ENCODE assay signal across 16 cellular contexts in genomic region chr7:8714791-8715190, GRCh38.
DNase-seq lines count a peak whose midpoint lies in the region; ATAC-seq and TF ChIP-seq lines count a peak whose summit lies in the region.
"Had no signal": no experiment of that assay in that cellular context is flagged by ENCODE, and none has a peak within 500 bp of the region (broad histone marks: within the 10 kb centered on the region; RNA-seq: fewer than 3 reads in every experiment).

No MANE protein-coding gene starts in this region.

- no peaks in the 10 kb centered on the region for H3K27me3 Mint-ChIP-seq in stimulated activated memory B cell treated with anti-CD40 and anti-IgM and Interleukin-4, amounts not matched to agents 10 μg/mL and 1 μg/mL and 100 μg/mL, for 72 hours
- H3K27me3 Mint-ChIP-seq: CD4-positive, CD25-positive, alpha-beta regulatory T cell had no signal

- no peaks in the 10 kb centered on the region for H3K36me3 ChIP-seq in adrenal gland (replicated peaks in 1 of 2)
- H3K36me3 ChIP-seq in tibial artery = no peaks in the 10 kb centered on the region

- H3K4me3 Mint-ChIP-seq in stimulated activated memory B cell treated with anti-CD40 and anti-IgM and Interleukin-4, amounts not matched to agents 10 μg/mL and 1 μg/mL and 100 μg/mL, for 72 hours = no peak overlapping the region
- H3K4me3 Mint-ChIP-seq: CD4-positive, CD25-positive, alpha-beta regulatory T cell had no signal

- no peak for ATAC-seq in stimulated activated memory B cell treated with anti-CD40 and anti-IgM and Interleukin-4, amounts not matched to agents 10 μg/mL and 1 μg/mL and 100 μg/mL, for 72 hours
- ATAC-seq: Panc1, Right ventricle myocardium inferior had no signal

- no peaks in the 10 kb centered on the region for H3K36me3 Mint-ChIP-seq in stimulated activated memory B cell treated with anti-CD40 and anti-IgM and Interleukin-4, amounts not matched to agents 10 μg/mL and 1 μg/mL and 100 μg/mL, for 72 hours
- H3K36me3 Mint-ChIP-seq: CD4-positive, CD25-positive, alpha-beta regulatory T cell had no signal

- DNase-seq in NCI-H2196 (lab: John Stamatoyannopoulos, UW; ENCODE audit: unreplicated experiment) = peak; percentile 52
- no peak for DNase-seq in NCI-H2196 treated with DMSO at 0.1 percent for 48 hours (lab: John Stamatoyannopoulos, UW; ENCODE audit: unreplicated experiment)
- peak; percentile 3 for DNase-seq in Jurkat, Clone E6-1 (ENCODE audit: low read depth, low spot score)
- peak; percentile 29 to 81 (median 69) for DNase-seq in adrenal gland
- DNase-seq in tibial artery = no peak
- DNase-seq in amniotic stem cell (lab: John Stamatoyannopoulos, UW) = no peak
- DNase-seq: CD4-positive, CD25-positive, alpha-beta regulatory T cell; H7; Kasumi-1; NCI-H1105 treated with DMSO at 0.1 percent for 48 hours; NCI-H1694 treated with DMSO at 0.1 percent for 48 hours; NCI-H510A treated with DMSO at 0.1 percent for 48 hours had no signal

- H3K4me1 Mint-ChIP-seq in stimulated activated memory B cell treated with anti-CD40 and anti-IgM and Interleukin-4, amounts not matched to agents 10 μg/mL and 1 μg/mL and 100 μg/mL, for 72 hours = no peaks in the 10 kb centered on the region
- H3K4me1 Mint-ChIP-seq: CD4-positive, CD25-positive, alpha-beta regulatory T cell had no signal

- no peak overlapping the region for H3K4me3 ChIP-seq in Jurkat, Clone E6-1 (ENCODE audit: low read length)
- no peak overlapping the region for H3K4me3 ChIP-seq in adrenal gland
- H3K4me3 ChIP-seq in tibial artery = no peak overlapping the region
- H3K4me3 ChIP-seq: SK-N-MC had no signal

- intact Hi-C loops in adrenal gland (cut with DNase I) = loop anchor here in 1 of 2 donors (10.0 kb wide), 1 partner anchor 280 kb away; the partner anchor contains the start of gene NXPH1
- intact Hi-C loops in tibial artery (cut with DNase I; ENCODE audit: low total_unique reads) = no loop called here

- H3K27ac ChIP-seq in adrenal gland (no peak overlapping the region), tibial artery (no peak overlapping the region)
- H3K27ac ChIP-seq: SK-N-MC had no signal

- H3K9me3 Mint-ChIP-seq in stimulated activated memory B cell treated with anti-CD40 and anti-IgM and Interleukin-4, amounts not matched to agents 10 μg/mL and 1 μg/mL and 100 μg/mL, for 72 hours = peaks cover 4% of the 10 kb centered on the region

- H3K27me3 ChIP-seq in adrenal gland (no peaks in the 10 kb centered on the region), tibial artery (no peaks in the 10 kb centered on the region)

- H3K9me3 ChIP-seq in adrenal gland (replicated peaks in 1 of 3) = no peaks in the 10 kb centered on the region
- H3K9me3 ChIP-seq in tibial artery = no peaks in the 10 kb centered on the region

- H3K27ac Mint-ChIP-seq in stimulated activated memory B cell treated with anti-CD40 and anti-IgM and Interleukin-4, amounts not matched to agents 10 μg/mL and 1 μg/mL and 100 μg/mL, for 72 hours = no peak overlapping the region
- H3K27ac Mint-ChIP-seq: CD4-positive, CD25-positive, alpha-beta regulatory T cell had no signal

- H3K4me1 ChIP-seq in adrenal gland (replicated peaks in 1 of 2) (peaks cover 8 to 13% of the 10 kb centered on the region in 2 donors), tibial artery (no peaks in the 10 kb centered on the region)

- no peak for TF ChIP-seq POLR2A in adrenal gland (IDR thresholded peaks at IDR 0.05)

- TF ChIP-seq CTCF in adrenal gland (IDR thresholded peaks at IDR 0.05) (no peak), tibial artery (IDR thresholded peaks at IDR 0.05) (no peak)

Comparison
In these comparisons a context has a peak if more than half of its experiments do, and no peak if none do; other contexts are left out.
1. DNase-seq: peak in NCI-H2196 (single experiment), Jurkat, Clone E6-1 (single experiment) and adrenal gland (7 of 7); none in NCI-H2196 treated with DMSO at 0.1 percent for 48 hours (single experiment), tibial artery (0 of 2) and amniotic stem cell (single experiment).